1 cellular context compared by ENCODE assay signal in the genomic region with DNA sequence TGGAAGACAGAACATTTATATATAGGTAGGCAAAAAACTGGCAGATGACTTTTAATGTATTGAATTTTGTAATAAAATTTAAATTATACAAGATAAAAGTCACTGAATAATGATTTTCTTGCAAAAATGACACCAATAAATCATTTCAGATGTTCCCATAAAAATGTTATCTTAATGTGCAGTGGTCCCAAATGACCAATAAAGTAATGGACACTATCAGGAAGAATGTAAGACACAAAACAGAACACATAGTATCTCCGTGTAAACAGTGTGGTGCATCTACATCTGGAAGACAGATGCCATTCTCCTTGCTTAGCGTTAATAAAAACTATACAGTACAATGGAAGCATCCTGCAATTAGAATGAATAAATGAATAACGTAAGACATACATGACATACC.
TF ChIP-seq lines count a peak whose summit lies in the region.

No MANE protein-coding gene starts in this region.

TF ChIP-seq in IMR-90, 13 proteins besides CTCF, POLR2A, EP300 and RAD21 (continued from another document):
- TF ChIP-seq NFE2L2 (IDR thresholded peaks at IDR 0.05; ENCODE audit: low read depth, low read length) = no peak
TF ChIP-seq in IMR-90: peak in this region for 0.
